21 cellular contexts compared by ENCODE assay signal in genomic region chr11:84788220-84788619, GRCh38.
A peak's percentile ranks its signal among the peaks of the same experiment; 100 is the strongest.
DNase-seq lines count a peak whose midpoint lies in the region; ATAC-seq, FAIRE-seq and TF ChIP-seq lines count a peak whose summit lies in the region.
"Had no signal": no experiment of that assay in that cellular context is flagged by ENCODE, and none has a peak within 500 bp of the region (broad histone marks: within the 10 kb centered on the region; RNA-seq: fewer than 3 reads in every experiment).

No MANE protein-coding gene starts in this region.

- H3K9me3 ChIP-seq in mammary epithelial cell (replicated peaks; ENCODE audit: insufficient read depth, low read length) (no peaks in the 10 kb centered on the region), breast epithelium (no peaks in the 10 kb centered on the region), pancreas (peaks cover 0 to 4% (median 0%) of the 10 kb centered on the region in 4 donors), tibial artery (no peaks in the 10 kb centered on the region)
- H3K9me3 ChIP-seq: HAP-1 had no signal

- in situ Hi-C loops in mammary epithelial cell (cut with MboI; ENCODE audit: low sequenced_read_pairs in 2 of 2): loop anchor here (10.0 to 25.0 kb wide), 2 partner anchors 797 to 799 kb away; no protein-coding TSS in a partner anchor

- peak; percentile 3 for DNase-seq in mammary epithelial cell
- no peak for DNase-seq in breast epithelium (ENCODE audit: low spot score in 2 of 2)
- DNase-seq in astrocyte of the hippocampus (ENCODE audit: low read depth, low spot score): peak; percentile 23
- peak; percentile 22 for DNase-seq in renal cortical epithelial cell (ENCODE audit: low read depth)
- DNase-seq in pancreas: no peak
- no peak for DNase-seq in tibial artery
- DNase-seq: CD8-positive, alpha-beta T cell; COR-L47; DMS153; DMS79 treated with DMSO at 0.1 percent for 48 hours; EL; GDM1; HFFc6 had no signal

- BruUV-seq in mammary epithelial cell (replicated peaks; lab: Mats Ljungman, UMichigan): no TSS peak

- TF ChIP-seq CTCF in mammary epithelial cell (conservative IDR thresholded peaks at IDR 0.05 in 1 of 2, IDR thresholded peaks at IDR 0.05 in 1 of 2; ENCODE audit: extremely low read depth in 1 of 2, insufficient read depth in 1 of 2, low read depth in 1 of 2, low read length in 2 of 2): no peak
- no peak for TF ChIP-seq CTCF in breast epithelium (IDR thresholded peaks at IDR 0.05)
- TF ChIP-seq CTCF in pancreas (IDR thresholded peaks at IDR 0.05): no peak
- TF ChIP-seq CTCF in tibial artery (IDR thresholded peaks at IDR 0.05): no peak

- TF ChIP-seq POLR2A in breast epithelium (IDR thresholded peaks at IDR 0.05): no peak

- no peaks in the 10 kb centered on the region for H4K20me1 ChIP-seq in mammary epithelial cell (ENCODE audit: insufficient read depth, low read length)

- no peaks in the 10 kb centered on the region for H3K36me3 ChIP-seq in mammary epithelial cell (ENCODE audit: insufficient read depth, low read length)
- H3K36me3 ChIP-seq in breast epithelium: no peaks in the 10 kb centered on the region
- no peaks in the 10 kb centered on the region for H3K36me3 ChIP-seq in pancreas
- H3K36me3 ChIP-seq in tibial artery: no peaks in the 10 kb centered on the region
- H3K36me3 ChIP-seq: HAP-1 had no signal

- no peaks in the 10 kb centered on the region for H3K79me2 ChIP-seq in mammary epithelial cell (ENCODE audit: insufficient read depth, low read length)

- H3K4me3 ChIP-seq in mammary epithelial cell (replicated peaks in 1 of 3; ENCODE audit: insufficient read depth in 1 of 3, low read depth in 2 of 3, low read length in 3 of 3) (no peak overlapping the region), breast epithelium (no peak overlapping the region), pancreas (no peak overlapping the region), tibial artery (no peak overlapping the region)
- H3K4me3 ChIP-seq: HAP-1 had no signal

- H3K27me3 ChIP-seq in mammary epithelial cell (ENCODE audit: insufficient read depth, low read length): peaks cover under 1% of the 10 kb centered on the region
- H3K27me3 ChIP-seq in breast epithelium: no peaks in the 10 kb centered on the region
- no peaks in the 10 kb centered on the region for H3K27me3 ChIP-seq in pancreas
- H3K27me3 ChIP-seq in tibial artery: no peaks in the 10 kb centered on the region

- H3K4me2 ChIP-seq in mammary epithelial cell (ENCODE audit: insufficient read depth, low read depth, low read length): no peak overlapping the region

- CTCF ChIA-PET in mammary epithelial cell (lab: Charles Lee; ENCODE audit: low non-redundant PET): no interaction called here

- no peak overlapping the region for H2AFZ ChIP-seq in mammary epithelial cell (ENCODE audit: low read depth, low read length)

- WGBS in mammary epithelial cell (ENCODE audit: low coverage, missing lambda C conversion rate): 26% methylated on average over 4 of the region's 4 CpGs
- 55 to 75% methylated on average over 4 of the region's 4 CpGs for WGBS in pancreas, 2 donors

- dilution Hi-C loops in mammary epithelial cell (cut with HindIII; ENCODE audit: low sequenced_read_pairs): no loop called here

- intact Hi-C loops in mammary epithelial cell (cut with micrococcal nuclease) (no loop called here), breast epithelium (cut with DNase I; ENCODE audit: low total_unique reads) (no loop called here), pancreas (cut with DNase I) (no loop called here), tibial artery (cut with DNase I; ENCODE audit: low total_unique reads) (no loop called here)

- FAIRE-seq in pancreas (lab: Jason Lieb, UNC): no peak
- FAIRE-seq: GM12892, H1, HepG2, HTR-8/SVneo had no signal

- H3K4me1 ChIP-seq in mammary epithelial cell (ENCODE audit: insufficient read depth, low read length) (no peaks in the 10 kb centered on the region), breast epithelium (no peaks in the 10 kb centered on the region), pancreas (no peaks in the 10 kb centered on the region), tibial artery (no peaks in the 10 kb centered on the region)
- H3K4me1 ChIP-seq: HAP-1 had no signal

- no peak overlapping the region for H3K9ac ChIP-seq in mammary epithelial cell (ENCODE audit: insufficient read depth, low read length)

- H3K27ac ChIP-seq in mammary epithelial cell (ENCODE audit: insufficient read depth, low read depth, low read length): no peak overlapping the region
- H3K27ac ChIP-seq in breast epithelium: no peak overlapping the region
- no peak overlapping the region for H3K27ac ChIP-seq in pancreas
- no peak overlapping the region for H3K27ac ChIP-seq in tibial artery
- H3K27ac ChIP-seq: 22Rv1 had no signal

- ATAC-seq in pancreas (no peak), HG03378 (IDR thresholded peaks at IDR 0.05; ENCODE audit: unreplicated experiment) (no peak), GM21825 (IDR thresholded peaks at IDR 0.05; ENCODE audit: unreplicated experiment) (no peak)
- ATAC-seq: CD8-positive, alpha-beta T cell; HepG2 had no signal

Comparison
In these comparisons a context has a peak if more than half of its experiments do, and no peak if none do; other contexts are left out.
1. DNase-seq: peak in mammary epithelial cell (single experiment), astrocyte of the hippocampus (single experiment) and renal cortical epithelial cell (single experiment); none in breast epithelium (0 of 2), pancreas (0 of 6) and tibial artery (0 of 2).